Comparison of ENCODE assay signal across 1 cellular context in the genomic region with DNA sequence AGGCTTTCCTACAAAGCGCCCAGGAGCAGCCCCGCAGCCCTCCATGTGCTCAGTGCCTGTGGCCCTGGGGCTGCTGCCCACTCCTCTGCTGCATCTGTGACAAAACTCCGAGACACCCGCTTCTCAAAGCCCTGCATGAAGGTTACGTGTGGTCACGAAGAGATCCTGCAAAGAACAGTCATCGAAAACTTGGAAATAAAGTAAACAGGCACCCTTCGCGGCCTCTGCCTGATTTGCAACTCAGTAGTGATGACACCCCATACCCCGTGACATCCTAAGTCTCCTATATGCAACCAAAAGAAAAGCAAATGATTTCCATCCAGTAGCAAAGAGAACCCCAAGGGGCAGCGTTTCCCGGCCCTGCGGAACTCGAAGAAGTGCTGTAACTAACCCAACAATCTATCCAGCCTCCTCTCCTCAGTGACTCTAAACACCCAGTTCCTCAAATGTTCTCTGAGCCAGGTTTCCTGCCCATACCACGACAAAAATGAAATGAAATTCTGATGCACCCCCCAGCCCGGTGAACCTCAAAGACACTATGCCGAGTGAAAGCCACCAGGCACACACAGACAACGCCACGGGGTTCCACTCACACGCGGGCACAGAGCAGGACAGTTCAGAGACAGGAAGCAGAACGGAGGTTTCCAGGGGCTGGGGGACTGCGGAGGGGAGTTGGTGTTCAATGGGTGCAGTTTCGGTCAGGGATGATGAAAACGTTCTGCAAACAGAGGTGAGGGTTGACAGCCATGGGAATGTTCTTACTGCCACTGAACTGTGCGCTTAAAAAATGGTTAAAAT.
TF ChIP-seq lines count a peak whose summit lies in the region.

No MANE protein-coding gene starts in this region.

TF ChIP-seq in GM12878, 131 proteins besides CTCF, POLR2A, EP300 and RAD21:
- peak; percentile 52; the same call in 1 of the 2 replicates for TF ChIP-seq SPI1 (IDR thresholded peaks at IDR 0.05; ENCODE audit: borderline replicate concordance, insufficient read depth, low read depth, low read length)
- no peak for TF ChIP-seq SRF (IDR thresholded peaks at IDR 0.05; ENCODE audit: low read depth in 2 of 2, low read length in 2 of 2)
TF ChIP-seq in GM12878: peak in this region for 1.
